Comparison of ENCODE assay signal across 9 cellular contexts in the genomic region with DNA sequence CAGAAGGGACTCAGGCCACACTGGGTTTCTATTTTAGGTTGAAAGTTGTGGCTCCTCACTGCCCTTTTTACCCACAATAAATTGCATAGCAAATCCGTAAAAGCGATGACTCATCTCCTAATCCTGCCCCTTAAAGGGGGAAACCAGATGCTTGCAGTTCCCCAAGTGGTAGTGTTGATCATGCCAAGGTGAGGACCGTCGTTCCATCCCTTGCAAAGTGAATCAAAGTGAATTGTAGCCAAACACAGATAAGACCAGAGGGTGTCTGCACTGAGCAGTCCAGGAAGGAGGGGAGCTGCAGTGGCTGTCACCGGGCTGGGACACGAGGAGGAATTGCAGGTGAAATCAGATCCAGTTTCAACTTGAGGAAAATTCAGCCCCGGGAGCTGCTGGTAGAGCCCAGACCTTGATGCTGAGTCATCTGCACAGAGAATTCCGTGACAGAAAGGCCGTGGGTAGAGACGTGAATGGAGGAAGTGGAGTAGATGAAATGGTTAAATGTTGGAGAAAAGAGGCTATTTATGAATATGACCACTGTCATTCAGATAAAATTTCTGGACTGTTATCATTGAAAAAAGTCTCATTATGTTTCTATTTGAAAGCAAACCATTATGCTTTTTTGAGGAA. TPM values are rescaled to one million over a fixed set of nuclear protein-coding genes. Genes with fewer than 3 reads are reported as not detected.
A peak's percentile ranks its signal among the peaks of the same experiment; 100 is the strongest.
DNase-seq lines count a peak whose midpoint lies in the region; ATAC-seq and TF ChIP-seq lines count a peak whose summit lies in the region.
"Had no signal": no experiment of that assay in that cellular context is flagged by ENCODE, and none has a peak within 500 bp of the region (broad histone marks: within the 10 kb centered on the region; RNA-seq: fewer than 3 reads in every experiment).

No MANE protein-coding gene starts in this region.

- H3K27me3 Mint-ChIP-seq in memory B cell = no peaks in the 10 kb centered on the region

- H3K4me3 ChIP-seq in uterus = no peak overlapping the region
- H3K4me3 ChIP-seq in tibial nerve = peak overlapping the region in 1 of 4 donors; percentile 4
- H3K4me3 ChIP-seq: skin epidermis had no signal

- peaks cover 4% of the 10 kb centered on the region for H3K4me1 Mint-ChIP-seq in memory B cell

- H3K9me3 ChIP-seq in uterus = no peaks in the 10 kb centered on the region
- H3K9me3 ChIP-seq in tibial nerve = no peaks in the 10 kb centered on the region

- H3K4me3 Mint-ChIP-seq in memory B cell = no peak overlapping the region

- H3K27ac ChIP-seq in uterus = no peak overlapping the region
- H3K27ac ChIP-seq in tibial nerve = peak overlapping the region in 2 of 4 donors; percentile 43 to 49

- H3K36me3 Mint-ChIP-seq in memory B cell = peaks cover 16% of the 10 kb centered on the region

- intact Hi-C loops in uterus (cut with DNase I; ENCODE audit: low total_unique reads) = no loop called here

- ATAC-seq in HG02981 (IDR thresholded peaks at IDR 0.05; ENCODE audit: unreplicated experiment) = peak; percentile 84
- peak; percentile 45 for ATAC-seq in memory B cell (ENCODE audit: low read depth)

- TF ChIP-seq CTCF in uterus (IDR thresholded peaks at IDR 0.05) (no peak), tibial nerve (IDR thresholded peaks at IDR 0.05) (no peak)

- no peaks in the 10 kb centered on the region for H3K27me3 ChIP-seq in uterus
- no peaks in the 10 kb centered on the region for H3K27me3 ChIP-seq in tibial nerve

- DNase-seq in UCSD-AML1 (lab: John Stamatoyannopoulos, UW; ENCODE audit: unreplicated experiment) (peak; percentile 32), memory B cell (ENCODE audit: low spot score in 2 of 2) (no peak), uterus (no peak), NCI-H1048 (lab: John Stamatoyannopoulos, UW) (no peak), KG1 (lab: John Stamatoyannopoulos, UW) (no peak), tibial nerve (ENCODE audit: low spot score in 2 of 2) (no peak)

- H3K36me3 ChIP-seq in uterus (no peaks in the 10 kb centered on the region), tibial nerve (peaks cover 0 to 72% (median 12%) of the 10 kb centered on the region in 3 donors)

- H3K9me3 Mint-ChIP-seq in memory B cell = no peaks in the 10 kb centered on the region

- WGBS in tibial nerve, 2 donors = 37 to 44% methylated on average over 10 of the region's 10 CpGs

- no peaks in the 10 kb centered on the region for H3K4me1 ChIP-seq in uterus
- H3K4me1 ChIP-seq in tibial nerve = peaks cover 0 to 27% (median 0%) of the 10 kb centered on the region in 4 donors

- TF ChIP-seq POLR2A in GM18526 (IDR thresholded peaks at IDR 0.05; ENCODE audit: extremely low read depth, insufficient read length) = peak; percentile 30
- TF ChIP-seq POLR2A in uterus (IDR thresholded peaks at IDR 0.05) = no peak
- TF ChIP-seq POLR2A in tibial nerve (IDR thresholded peaks at IDR 0.05) = no peak

- H3K27ac Mint-ChIP-seq in memory B cell = peak overlapping the region; percentile 75

- peak in 1 of 2 donors; percentile 15 for TF ChIP-seq EP300 in tibial nerve (IDR thresholded peaks at IDR 0.05)

RNA-seq across cellular contexts. Expression of a gene that starts 44.2 kb away (rescaled TPM):
- total RNA-seq in uterus (10 to 100 TPM in 1 of 4 donors, 1 to 10 TPM in 2, under 1 TPM in 1; 0.26 to 17.4 (median 5.0) TPM), tibial nerve (10 to 100 TPM; 10.9 to 65.3 (median 32.6) TPM)
